Comparison of ENCODE assay signal across 8 cellular contexts in the genomic region with DNA sequence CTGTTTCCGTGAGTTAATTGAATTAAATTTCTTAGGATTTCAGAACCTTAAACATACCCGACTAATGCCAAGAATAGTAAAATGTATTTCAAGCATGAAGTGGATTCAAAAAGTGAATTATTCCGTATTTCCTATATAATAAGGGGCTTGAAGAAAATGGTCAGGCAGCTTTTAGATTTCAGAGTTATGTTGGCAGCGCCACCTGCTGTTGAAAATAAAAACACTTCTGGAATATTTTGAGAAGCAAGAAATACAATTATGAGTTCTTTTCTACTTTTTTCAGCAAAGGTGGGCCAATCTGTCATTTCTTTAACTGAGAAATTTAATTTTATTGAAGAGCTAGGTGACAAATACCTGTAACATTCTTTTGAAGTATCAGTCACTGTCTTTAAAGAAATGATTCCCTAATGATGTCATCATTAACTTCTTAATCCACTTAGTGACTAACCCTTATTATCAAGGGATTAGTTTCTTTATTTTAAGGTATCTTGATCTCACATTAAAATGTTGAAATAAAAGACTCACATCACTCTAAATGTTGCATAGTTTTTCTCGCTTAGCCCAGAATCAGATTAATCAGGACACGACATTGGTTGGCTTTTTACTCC. TPM values are rescaled to one million over a fixed set of nuclear protein-coding genes. Genes with fewer than 3 reads are reported as not detected.
DNase-seq lines count a peak whose midpoint lies in the region; ATAC-seq and TF ChIP-seq lines count a peak whose summit lies in the region.

No MANE protein-coding gene starts in this region.

- no peak overlapping the region for H2BK120ac ChIP-seq in mesenchymal stem cell (ENCODE audit: low read depth, low read length)

- H4K91ac ChIP-seq in mesenchymal stem cell (ENCODE audit: low read length), result no peak overlapping the region

- intact Hi-C loops in breast epithelium (cut with DNase I; ENCODE audit: low total_unique reads), result no loop called here

- peak overlapping the region; percentile 2 for H3K9ac ChIP-seq in mesenchymal stem cell (ENCODE audit: low read length)

- H2AK5ac ChIP-seq in mesenchymal stem cell (ENCODE audit: low read length, severe bottlenecking), result peak overlapping the region; percentile 84

- no peaks in the 10 kb centered on the region for H3K36me3 ChIP-seq in GM06990 (ENCODE audit: control insufficient read depth, insufficient read depth, low read length)
- H3K36me3 ChIP-seq in breast epithelium, result no peaks in the 10 kb centered on the region
- no peaks in the 10 kb centered on the region for H3K36me3 ChIP-seq in mesenchymal stem cell (ENCODE audit: control insufficient read depth in 1 of 2, insufficient read depth in 2 of 2, low read depth in 1 of 2, low read length in 2 of 2)

- no peak overlapping the region for H2BK12ac ChIP-seq in mesenchymal stem cell (ENCODE audit: low read length in 2 of 2)

- 61% methylated on average over 3 of the region's 6 CpGs for WGBS in mesenchymal stem cell

- H3K18ac ChIP-seq in mesenchymal stem cell (ENCODE audit: low read depth in 1 of 2, low read length in 2 of 2), result no peak overlapping the region

- TF ChIP-seq POLR2A in breast epithelium (IDR thresholded peaks at IDR 0.05), result no peak

- peak; percentile 18 for DNase-seq in AG04450 (ENCODE audit: low read depth, low spot score)
- no peak for DNase-seq in GM06990 (ENCODE audit: extremely low read depth, insufficient read length)
- DNase-seq in NCI-H345 treated with DMSO at 0.1 percent for 48 hours (lab: John Stamatoyannopoulos, UW; ENCODE audit: unreplicated experiment), result peak; percentile 37
- no peak for DNase-seq in breast epithelium (ENCODE audit: low spot score in 2 of 2)
- peak; percentile 58 for DNase-seq in mesenchymal stem cell
- DNase-seq in GM19238 (ENCODE audit: insufficient read length, low spot score), result no peak
- DNase-seq in cortex of kidney (lab: John Stamatoyannopoulos, UW), result no peak

- CTCF ChIA-PET in AG04450 (lab: Charles Lee), result interaction anchor here (0.6 to 3.8 kb wide), 70 partner anchors 9 to 1735 kb away, joined by 3 to 95 read pairs (median 4); a partner anchor contains a TSS

- H3K14ac ChIP-seq in mesenchymal stem cell (ENCODE audit: low read length in 2 of 2), result no peak overlapping the region

- H3K4me3 ChIP-seq in AG04450 (ENCODE audit: low read depth, low read length), result no peak overlapping the region
- no peak overlapping the region for H3K4me3 ChIP-seq in GM06990 (replicated peaks; ENCODE audit: low read depth, low read length)
- H3K4me3 ChIP-seq in breast epithelium, result no peak overlapping the region
- H3K4me3 ChIP-seq in mesenchymal stem cell (ENCODE audit: insufficient read depth in 1 of 2, low read depth in 1 of 2, low read length in 2 of 2), result no peak overlapping the region

- H3K9me3 ChIP-seq in AG04450 (ENCODE audit: control insufficient read depth, insufficient read depth, low read length) (no peaks in the 10 kb centered on the region), breast epithelium (no peaks in the 10 kb centered on the region), mesenchymal stem cell (ENCODE audit: control insufficient read depth, low read length) (peaks cover 3% of the 10 kb centered on the region)

- ATAC-seq in HG02623 (IDR thresholded peaks at IDR 0.05; ENCODE audit: unreplicated experiment), result no peak

- no peaks in the 10 kb centered on the region for H3K79me1 ChIP-seq in mesenchymal stem cell (replicated peaks; ENCODE audit: low read length, poor library complexity, severe bottlenecking)

- no peak overlapping the region for H4K8ac ChIP-seq in mesenchymal stem cell (ENCODE audit: low read length)

- no peak overlapping the region for H3K4ac ChIP-seq in mesenchymal stem cell (ENCODE audit: low read depth in 1 of 2, low read length in 2 of 2)

- POLR2A ChIA-PET in AG04450 (lab: Yijun Ruan, JAX), result interaction anchor here (1.6 kb wide), 1 partner anchor 117 kb away, joined by 4 read pairs; no protein-coding TSS in a partner anchor

- no peak overlapping the region for H2BK15ac ChIP-seq in mesenchymal stem cell (ENCODE audit: low read depth, poor library complexity, severe bottlenecking)

- no peak overlapping the region for H2BK5ac ChIP-seq in mesenchymal stem cell (ENCODE audit: low read depth, low read length, poor library complexity, severe bottlenecking)

- H3K23ac ChIP-seq in mesenchymal stem cell (ENCODE audit: low read length in 2 of 2), result no peak overlapping the region

- peak; percentile 71 for TF ChIP-seq CTCF in AG04450 (IDR thresholded peaks at IDR 0.05; ENCODE audit: low read depth, low read length)
- TF ChIP-seq CTCF in GM06990 (IDR thresholded peaks at IDR 0.05; ENCODE audit: insufficient read depth, low read length, poor library complexity, severe bottlenecking), result peak; percentile 66
- peak; percentile 63 to 78 (median 67) for TF ChIP-seq CTCF in breast epithelium (IDR thresholded peaks at IDR 0.05)

- H3K4me1 ChIP-seq in breast epithelium (no peaks in the 10 kb centered on the region), mesenchymal stem cell (ENCODE audit: control insufficient read depth, insufficient read depth, low read depth, low read length) (peaks cover 11% of the 10 kb centered on the region)

- H3K4me2 ChIP-seq in mesenchymal stem cell (ENCODE audit: low read length, poor library complexity, severe bottlenecking), result no peak overlapping the region

- H2AFZ ChIP-seq in mesenchymal stem cell (ENCODE audit: low read depth, low read length), result no peak overlapping the region

- H3K27me3 ChIP-seq in AG04450 (ENCODE audit: control insufficient read depth, insufficient read depth, low read length) (no peaks in the 10 kb centered on the region), GM06990 (replicated peaks; ENCODE audit: control insufficient read depth, insufficient read depth, low read length) (no peaks in the 10 kb centered on the region; the same call in 1 of the 2 replicates), breast epithelium (no peaks in the 10 kb centered on the region), mesenchymal stem cell (ENCODE audit: control insufficient read depth in 1 of 2, insufficient read depth in 1 of 2, low read length in 2 of 2) (no peaks in the 10 kb centered on the region)

- H3K27ac ChIP-seq in AG04450 (ENCODE audit: low read depth, low read length) (no peak overlapping the region), breast epithelium (no peak overlapping the region), mesenchymal stem cell (ENCODE audit: low read length, poor library complexity, severe bottlenecking) (no peak overlapping the region)

RNA-seq across cellular contexts. Expression of a gene that starts 36.6 kb away (rescaled TPM):
- not detected in 2 replicates for polyA plus RNA-seq in AG04450 (2011; rRNA removed)
- polyA minus RNA-seq in AG04450 (2011; rRNA and poly(A)+ RNA removed), result not detected in 2 replicates
- total RNA-seq in breast epithelium, result 10 to 100 TPM in 2 of 3 donors, not detected in 1; 32.1 to 37.3 TPM
- polyA plus RNA-seq in mesenchymal stem cell (2013, experiment 1 of 2), result not detected
- not detected for polyA plus RNA-seq in mesenchymal stem cell (2013, experiment 2 of 2)

Comparison
In these comparisons a context has a peak if more than half of its experiments do, and no peak if none do; other contexts are left out.
1. DNase-seq: peak in AG04450 (single experiment), NCI-H345 treated with DMSO at 0.1 percent for 48 hours (single experiment) and mesenchymal stem cell (single experiment); none in GM06990 (single experiment), breast epithelium (0 of 2), GM19238 (single experiment) and cortex of kidney (single experiment).
2. Peak in every context shown above with its lines, with median percentiles within 50 percentile points of each other: CTCF ChIP-seq.